In the genomic region with DNA sequence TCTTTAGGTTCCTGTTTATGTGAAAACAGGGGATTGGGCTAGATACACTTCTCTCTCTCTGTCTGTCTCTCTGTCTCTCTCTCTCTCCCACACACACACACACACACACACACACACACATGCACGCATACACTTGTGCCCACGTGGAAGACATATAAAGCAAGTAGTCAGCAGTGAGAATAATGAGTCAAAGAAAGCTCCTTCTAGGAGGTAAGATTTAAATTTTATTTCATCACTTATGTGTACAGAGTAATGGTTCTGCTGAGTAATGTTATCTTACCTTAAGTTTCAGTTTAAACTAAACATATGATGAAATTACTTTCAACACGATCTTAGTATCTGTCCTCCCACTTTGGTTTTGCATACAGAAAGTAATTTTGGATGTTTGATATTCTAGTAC, we compare ENCODE assay signal across 25 cellular contexts.
"Had no signal": no experiment of that assay in that cellular context is flagged by ENCODE, and none has a peak within 500 bp of the region (broad histone marks: within the 10 kb centered on the region; RNA-seq: fewer than 3 reads in every experiment).

No MANE protein-coding gene starts in this region.

- H3K36me3 Mint-ChIP-seq: activated naive CD8-positive, alpha-beta T cell treated with anti-CD3 and anti-CD28 coated beads for 36 hours; naive B cell; stimulated activated effector memory CD8-positive, alpha-beta T cell treated with anti-CD3 and anti-CD28 coated beads, Interleukin-12 subunit alpha, Interleukin-12 subunit beta, amount 100 ng/mL, for 72 hours had no signal

- H3K27ac ChIP-seq: brain microvascular endothelial cell, gastrocnemius medialis, left ventricle myocardium inferior, right lobe of liver, stomach, vagina had no signal

- ATAC-seq: activated CD8-positive, alpha-beta T cell treated with anti-CD3 and anti-CD28 coated beads for 36 hours; activated T-helper 17 cell treated with anti-CD3 and anti-CD28 coated beads, Interleukin-2, amount 50 U/mL, for 72 hours; gastrocnemius medialis; right lobe of liver; stimulated activated effector memory CD8-positive, alpha-beta T cell treated with anti-CD3 and anti-CD28 coated beads, Interleukin-12 subunit alpha, Interleukin-12 subunit beta, amount 100 ng/mL, for 72 hours had no signal

- H3K4me3 Mint-ChIP-seq: activated CD8-positive, alpha-beta T cell treated with anti-CD3 and anti-CD28 coated beads for 36 hours; activated naive CD8-positive, alpha-beta T cell treated with anti-CD3 and anti-CD28 coated beads for 36 hours; activated T-helper 17 cell treated with anti-CD3 and anti-CD28 coated beads, Interleukin-2, amount 50 U/mL, for 72 hours; naive B cell; neural crest cell; stimulated activated effector memory CD8-positive, alpha-beta T cell treated with anti-CD3 and anti-CD28 coated beads, Interleukin-12 subunit alpha, Interleukin-12 subunit beta, amount 100 ng/mL, for 72 hours had no signal

- DNase-seq: activated CD4-positive, alpha-beta T cell treated with anti-CD3 and anti-CD28 coated beads for 48 hours; activated CD4-positive, CD25-positive, alpha-beta regulatory T cell; activated CD8-positive, alpha-beta T cell treated with anti-CD3 and anti-CD28 coated beads for 36 hours; activated naive CD4-positive, alpha-beta T cell; activated naive CD8-positive, alpha-beta T cell treated with anti-CD3 and anti-CD28 coated beads for 36 hours; activated T-cell treated with anti-CD3 and anti-CD28 coated beads, Interleukin-2, amount 50 U/mL, for 1 hour; anterior cingulate cortex; brain microvascular endothelial cell; cerebellar nuclear complex; effector CD4-positive, alpha-beta T cell; gastrocnemius medialis; kidney glomerular epithelial cell; left ventricle myocardium inferior; naive B cell; right lobe of liver; stimulated activated CD4-positive, alpha-beta T cell treated with anti-CD3 and anti-CD28 coated beads, Interleukin-4, amount 100 ng/mL, for 24 hours; stomach; T-helper 1 cell; T-helper 9 cell; trophoblast cell had no signal

- H3K4me1 ChIP-seq: gastrocnemius medialis, left ventricle myocardium inferior, right lobe of liver, stomach, vagina had no signal

- H3K9me3 ChIP-seq: gastrocnemius medialis, left ventricle myocardium inferior, right lobe of liver, stomach, vagina had no signal

- H3K4me1 Mint-ChIP-seq: activated naive CD8-positive, alpha-beta T cell treated with anti-CD3 and anti-CD28 coated beads for 36 hours; activated T-helper 17 cell treated with anti-CD3 and anti-CD28 coated beads, Interleukin-2, amount 50 U/mL, for 72 hours; naive B cell; neural crest cell; stimulated activated effector memory CD8-positive, alpha-beta T cell treated with anti-CD3 and anti-CD28 coated beads, Interleukin-12 subunit alpha, Interleukin-12 subunit beta, amount 100 ng/mL, for 72 hours had no signal

- H3K27me3 ChIP-seq: brain microvascular endothelial cell, gastrocnemius medialis, right lobe of liver, stomach, vagina had no signal

- H3K27me3 Mint-ChIP-seq: activated CD8-positive, alpha-beta T cell treated with anti-CD3 and anti-CD28 coated beads for 36 hours; activated naive CD8-positive, alpha-beta T cell treated with anti-CD3 and anti-CD28 coated beads for 36 hours; activated T-helper 17 cell treated with anti-CD3 and anti-CD28 coated beads, Interleukin-2, amount 50 U/mL, for 72 hours; naive B cell had no signal

- H3K36me3 ChIP-seq: brain microvascular endothelial cell, gastrocnemius medialis, left ventricle myocardium inferior, right lobe of liver, stomach, vagina had no signal

- H3K4me3 ChIP-seq: gastrocnemius medialis, left ventricle myocardium inferior, right lobe of liver, smooth muscle cell, stomach, vagina had no signal

- H3K27ac Mint-ChIP-seq: activated CD8-positive, alpha-beta T cell treated with anti-CD3 and anti-CD28 coated beads for 36 hours; activated naive CD8-positive, alpha-beta T cell treated with anti-CD3 and anti-CD28 coated beads for 36 hours; activated T-helper 17 cell treated with anti-CD3 and anti-CD28 coated beads, Interleukin-2, amount 50 U/mL, for 72 hours; naive B cell; stimulated activated effector memory CD8-positive, alpha-beta T cell treated with anti-CD3 and anti-CD28 coated beads, Interleukin-12 subunit alpha, Interleukin-12 subunit beta, amount 100 ng/mL, for 72 hours had no signal

- H3K9me3 Mint-ChIP-seq: activated CD8-positive, alpha-beta T cell treated with anti-CD3 and anti-CD28 coated beads for 36 hours; activated naive CD8-positive, alpha-beta T cell treated with anti-CD3 and anti-CD28 coated beads for 36 hours; activated T-helper 17 cell treated with anti-CD3 and anti-CD28 coated beads, Interleukin-2, amount 50 U/mL, for 72 hours; neural crest cell had no signal
